Comparison of ENCODE assay signal across 8 cellular contexts in the genomic region with DNA sequence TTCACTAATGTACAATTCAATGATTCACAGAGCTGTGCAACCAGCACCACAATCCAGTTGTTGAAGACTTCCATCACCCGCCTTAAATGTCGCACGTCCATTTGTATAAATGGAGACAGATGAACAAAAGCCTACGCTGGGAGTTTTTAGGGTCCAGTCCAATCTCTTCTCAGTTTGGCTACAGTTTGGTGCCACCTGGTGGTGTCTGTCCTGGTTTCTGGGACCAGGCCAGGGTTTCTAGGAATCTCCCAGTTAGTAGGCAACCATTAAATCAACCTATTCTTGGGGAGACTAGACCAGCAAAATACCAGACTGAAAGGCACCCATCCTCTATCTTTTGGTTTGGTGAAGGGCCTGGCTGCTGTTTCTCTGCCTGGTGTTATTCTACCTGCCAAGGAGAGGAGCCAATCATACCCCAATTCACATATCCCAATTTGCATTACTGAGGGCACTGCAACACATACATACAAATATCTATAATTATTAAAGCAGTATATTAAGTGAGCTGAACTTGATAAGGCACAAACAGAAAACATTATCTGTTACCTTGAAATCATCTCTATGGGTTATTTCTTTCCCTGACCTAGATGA. TPM values are rescaled to one million over a fixed set of nuclear protein-coding genes. Genes with fewer than 3 reads are reported as not detected.
DNase-seq lines count a peak whose midpoint lies in the region; ATAC-seq, FAIRE-seq and TF ChIP-seq lines count a peak whose summit lies in the region.

No MANE protein-coding gene starts in this region.

- H3K9me3 Mint-ChIP-seq in astrocyte (ENCODE audit: unreplicated experiment): no peaks in the 10 kb centered on the region

- H3K27me3 ChIP-seq in astrocyte (ENCODE audit: insufficient read depth, low read length): no peaks in the 10 kb centered on the region

- no peak overlapping the region for H3K4me3 Mint-ChIP-seq in astrocyte (ENCODE audit: unreplicated experiment)

- H3K4me3 ChIP-seq in astrocyte (ENCODE audit: insufficient read depth, low read depth, low read length): no peak overlapping the region

- peak; percentile 77 for TF ChIP-seq CTCF in astrocyte (IDR thresholded peaks at IDR 0.05; ENCODE audit: insufficient read depth, low read depth, low read length)

- H2AFZ ChIP-seq in astrocyte (ENCODE audit: low read depth, low read length): no peak overlapping the region

- no peaks in the 10 kb centered on the region for H3K36me3 ChIP-seq in astrocyte (ENCODE audit: insufficient read depth, low read length)

- H3K9ac ChIP-seq in astrocyte (ENCODE audit: low read length): no peak overlapping the region

- no peaks in the 10 kb centered on the region for H3K36me3 Mint-ChIP-seq in astrocyte (ENCODE audit: low read depth, unreplicated experiment)

- peak; percentile 78 for DNase-seq in COR-L47 (lab: John Stamatoyannopoulos, UW)
- peak; percentile 49 for DNase-seq in HPDE6-E6E7 (ENCODE audit: extremely low spot score)
- DNase-seq in NCI-H748 treated with DMSO at 0.1 percent for 48 hours (lab: John Stamatoyannopoulos, UW): peak; percentile 15
- peak; percentile 33 for DNase-seq in astrocyte (ENCODE audit: low read depth)
- DNase-seq in islet precursor cell: peak; percentile 81
- peak; percentile 50 for DNase-seq in stimulated activated CD8-positive, alpha-beta memory T cell treated with anti-CD3 and anti-CD28 coated beads, Interleukin-4, amount 100 ng/mL, for 48 hours

- no peak overlapping the region for H3K27ac ChIP-seq in astrocyte (ENCODE audit: low read depth, low read length)

- no peaks in the 10 kb centered on the region for H3K27me3 Mint-ChIP-seq in astrocyte (ENCODE audit: low read depth, unreplicated experiment)

- H3K27ac Mint-ChIP-seq in astrocyte (ENCODE audit: unreplicated experiment): no peak overlapping the region

- H3K4me2 ChIP-seq in astrocyte (ENCODE audit: low read length): no peak overlapping the region

- no peaks in the 10 kb centered on the region for H3K4me1 ChIP-seq in astrocyte (ENCODE audit: insufficient read depth, low read length)

- H3K9me3 ChIP-seq in astrocyte (ENCODE audit: insufficient read depth, low read depth, low read length): no peaks in the 10 kb centered on the region

- ATAC-seq in HG03135 (IDR thresholded peaks at IDR 0.05; ENCODE audit: unreplicated experiment) (no peak), GM18498 (IDR thresholded peaks at IDR 0.05; ENCODE audit: unreplicated experiment) (no peak)

- no peak for FAIRE-seq in astrocyte (lab: Jason Lieb, UNC)

- peaks cover 25% of the 10 kb centered on the region for H3K79me2 ChIP-seq in astrocyte (ENCODE audit: insufficient read depth, low read length)

- peaks cover 29% of the 10 kb centered on the region for H3K4me1 Mint-ChIP-seq in astrocyte (ENCODE audit: low read depth, unreplicated experiment)

- H4K20me1 ChIP-seq in astrocyte (ENCODE audit: insufficient read depth, low read length): peaks cover 6% of the 10 kb centered on the region

RNA-seq across cellular contexts. Expression of gene DDX1, which starts 3.2 kb away (rescaled TPM):
- 140 and 146 TPM in 2 replicates for total RNA-seq in astrocyte

RNA-seq across cellular contexts. Expression of gene NBAS, which starts 27.3 kb away (rescaled TPM):
- 57.6 and 61.5 TPM in 2 replicates for total RNA-seq in astrocyte

Comparison
In these comparisons a context has a peak if more than half of its experiments do, and no peak if none do; other contexts are left out.
1. DNase-seq: peak in every context shown above with its lines; median percentile 81 in islet precursor cell; 78 in COR-L47; 50 in stimulated activated CD8-positive, alpha-beta memory T cell treated with anti-CD3 and anti-CD28 coated beads, Interleukin-4, amount 100 ng/mL, for 48 hours; 49 in HPDE6-E6E7; 33 in astrocyte; 15 in NCI-H748 treated with DMSO at 0.1 percent for 48 hours.